31 cellular contexts compared by ENCODE assay signal in the genomic region with DNA sequence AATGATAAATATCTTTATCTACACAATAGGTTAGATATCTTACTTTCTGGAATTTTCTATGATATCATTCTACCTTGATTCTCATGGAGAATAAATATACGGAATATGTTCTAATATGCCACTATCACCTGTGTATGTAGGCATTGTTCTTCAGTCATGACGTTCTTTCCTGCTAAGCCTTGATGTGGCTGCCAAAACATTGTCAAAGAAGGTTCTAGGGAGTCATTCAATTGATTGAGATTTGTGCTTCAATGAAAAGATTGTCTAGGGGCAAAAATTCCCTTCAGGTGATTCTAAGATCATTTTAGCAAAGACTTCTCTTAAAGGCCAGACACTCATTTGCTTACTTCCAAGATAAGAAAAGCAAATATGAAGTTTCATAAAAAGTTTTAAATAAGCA.
"Had no signal": no experiment of that assay in that cellular context is flagged by ENCODE, and none has a peak within 500 bp of the region (broad histone marks: within the 10 kb centered on the region; RNA-seq: fewer than 3 reads in every experiment).

No MANE protein-coding gene starts in this region.

- H3K4me3 ChIP-seq: MG63 had no signal

- H3K9me3 ChIP-seq: MG63 had no signal

- H3K4me2 ChIP-seq: KMS-11 had no signal

- DNase-seq: Karpas-422, Kasumi-1, MG63, MM.1S, MV-4-11, NCI-H1048, NCI-H1092, NCI-H1092 treated with DMSO at 0.1 percent for 48 hours, NCI-H1105, NCI-H1105 treated with DMSO at 0.1 percent for 48 hours, NCI-H1417 treated with DMSO at 0.1 percent for 48 hours, NCI-H1436, NCI-H146, NCI-H1694, NCI-H1694 treated with DMSO at 0.1 percent for 48 hours, NCI-H187, NCI-H187 treated with DMSO at 0.1 percent for 48 hours, NCI-H1930, NCI-H2029, NCI-H2029 treated with DMSO at 0.1 percent for 48 hours, NCI-H2081, NCI-H2081 treated with DMSO at 0.1 percent for 48 hours, NCI-H2107, NCI-H2171, NCI-H226, NCI-H345, NCI-H446, NCI-H446 treated with DMSO at 0.1 percent for 48 hours, NCI-H510A, NCI-H510A treated with DMSO at 0.1 percent for 48 hours had no signal

- H3K9ac ChIP-seq: KMS-11 had no signal

- H3K27ac ChIP-seq: KMS-11 had no signal

- H3K36me3 ChIP-seq: MG63 had no signal
